Comparison of ENCODE assay signal across 21 cellular contexts in genomic region chr6:31968326-31968725, GRCh38. TPM values are rescaled to one million over a fixed set of nuclear protein-coding genes. Genes with fewer than 3 reads are reported as not detected.
DNase-seq lines count a peak whose midpoint lies in the region; ATAC-seq, FAIRE-seq and TF ChIP-seq lines count a peak whose summit lies in the region.
"Had no signal": no experiment of that assay in that cellular context is flagged by ENCODE, and none has a peak within 500 bp of the region (broad histone marks: within the 10 kb centered on the region; RNA-seq: fewer than 3 reads in every experiment).

No MANE protein-coding gene starts in this region.

- WGBS in HepG2 (ENCODE audit: low lambda C conversion rate), result 96% methylated on average over 8 of the region's 11 CpGs
- 82 to 89% (median 87%) methylated on average over 11 of the region's 11 CpGs for WGBS in spleen, 5 donors

- H3K4me3 ChIP-seq in left ventricle myocardium inferior (no peak overlapping the region), HepG2 (replicated peaks in 1 of 3; ENCODE audit: insufficient read depth in 1 of 3, low read depth in 2 of 3, low read length in 3 of 3) (no peak overlapping the region), spleen (no peak overlapping the region)
- H3K4me3 ChIP-seq: HAP-1 had no signal

- no peak overlapping the region for H3K4me2 ChIP-seq in HepG2 (ENCODE audit: low read depth, low read length)

- H4K20me1 ChIP-seq in HepG2 (ENCODE audit: insufficient read depth, low read length), result no peaks in the 10 kb centered on the region

- peaks cover 32% of the 10 kb centered on the region for H3K4me1 ChIP-seq in left ventricle myocardium inferior
- peaks cover 24% of the 10 kb centered on the region for H3K4me1 ChIP-seq in HepG2 (ENCODE audit: insufficient read depth, low read length)
- peaks cover 16 to 42% (median 27%) of the 10 kb centered on the region in 6 donors for H3K4me1 ChIP-seq in spleen
- H3K4me1 ChIP-seq: BE2C had no signal

- no peak overlapping the region for H2AFZ ChIP-seq in HepG2 (ENCODE audit: low read length)

- FAIRE-seq in HepG2 (lab: Jason Lieb, UNC), result no peak
- FAIRE-seq: A204.1, D721Med, GM12892, GM19239, HTR-8/SVneo had no signal

- CTCF ChIA-PET in HepG2 (lab: Yijun Ruan, JAX; ENCODE audit: low intra/inter-chr PET ratio, low total read pairs), result no interaction called here

- TF ChIP-seq EP300 in HepG2 (IDR thresholded peaks at IDR 0.05; ENCODE audit: low read depth in 2 of 2, low read length in 2 of 2) (no peak), HepG2 (CRISPR knock-in tag; IDR thresholded peaks at IDR 0.05; ENCODE audit: borderline replicate concordance) (no peak)

- H3K79me2 ChIP-seq in HepG2 (ENCODE audit: insufficient read depth, low read length), result peaks cover 15% of the 10 kb centered on the region

- BruUV-seq in HepG2 (replicated peaks; lab: Mats Ljungman, UMichigan), result no TSS peak

- no peak for TF ChIP-seq CTCF in left ventricle myocardium inferior (IDR thresholded peaks at IDR 0.05; ENCODE audit: borderline replicate concordance)
- no peak for TF ChIP-seq CTCF in HepG2 (CRISPR knock-in tag; IDR thresholded peaks at IDR 0.05)
- TF ChIP-seq CTCF in spleen (IDR thresholded peaks at IDR 0.05 in 8 of 11, conservative IDR thresholded peaks at IDR 0.05 in 3 of 11), result no peak

- H3K27me3 ChIP-seq in left ventricle myocardium inferior (ENCODE audit: low read depth) (no peaks in the 10 kb centered on the region), HepG2 (ENCODE audit: control insufficient read depth in 1 of 2, insufficient read depth in 2 of 2, low read length in 2 of 2) (no peaks in the 10 kb centered on the region; a peak in 1 of 5 replicates), spleen (replicated peaks in 1 of 7) (no peaks in the 10 kb centered on the region)
- H3K27me3 ChIP-seq: BE2C had no signal

- H3K9me3 ChIP-seq in left ventricle myocardium inferior (replicated peaks) (no peaks in the 10 kb centered on the region), HepG2 (ENCODE audit: low read length) (no peaks in the 10 kb centered on the region), spleen (no peaks in the 10 kb centered on the region)
- H3K9me3 ChIP-seq: BE2C, HAP-1 had no signal

- DNase-seq in Right ventricle myocardium inferior (ENCODE audit: missing footprints) (peak; percentile 46), left ventricle myocardium inferior (no peak), HepG2 (ENCODE audit: low spot score) (no peak), spleen (peak; percentile 54), iPS-NIHi7 (ENCODE audit: extremely low spot score) (no peak), Kasumi-1 (lab: John Stamatoyannopoulos, UW) (no peak)
- DNase-seq: BE2C; CD8-positive, alpha-beta T cell; COR-L47; DMS153; DND-41; GDM1; GOT3 had no signal

- H3K36me3 ChIP-seq in left ventricle myocardium inferior (peaks cover 71% of the 10 kb centered on the region), HepG2 (replicated peaks in 1 of 2; ENCODE audit: control insufficient read depth in 1 of 2, insufficient read depth in 2 of 2, low read length in 2 of 2) (peaks cover 44 to 66% of the 10 kb centered on the region in 2 experiments), spleen (peaks cover 6 to 77% (median 71%) of the 10 kb centered on the region in 6 donors)

- no peak overlapping the region for H3K27ac ChIP-seq in left ventricle myocardium inferior (replicated peaks)
- no peak overlapping the region for H3K27ac ChIP-seq in HepG2 (ENCODE audit: extremely low read length, insufficient read depth, low read length)
- H3K27ac ChIP-seq in spleen, result no peak overlapping the region
- H3K27ac ChIP-seq: C4-2B had no signal

- no peak for ATAC-seq in Right ventricle myocardium inferior
- ATAC-seq in HepG2, result no peak
- ATAC-seq in HG03457 (IDR thresholded peaks at IDR 0.05; ENCODE audit: unreplicated experiment), result no peak
- ATAC-seq: CD8-positive, alpha-beta T cell had no signal

- POLR2A ChIA-PET in HepG2 (lab: Yijun Ruan, JAX), result interaction anchor here (0.5 to 6.1 kb wide), 4 partner anchors 8 to 329 kb away, joined by 3 to 142 read pairs (median 3); partner anchors contain the start of genes CFB, NELFE and SKIC2

- in situ Hi-C loops in HepG2 (cut with HindIII; ENCODE audit: extremely low pct_ligation_motif_present, low pct_unique_long_range_greater_than_20kb), result no loop called here

- H3K9ac ChIP-seq in HepG2 (ENCODE audit: insufficient read depth, low read depth, low read length), result no peak overlapping the region

- TF ChIP-seq POLR2A in HepG2 (IDR thresholded peaks at IDR 0.05; ENCODE audit: insufficient read depth in 1 of 2, low read depth in 2 of 2, low read length in 2 of 2) (peak in 1 of 2 experiments; percentile 30; a peak in 1 of 4 replicates), spleen (IDR thresholded peaks at IDR 0.05) (no peak)

- no peak for TF ChIP-seq RAD21 in HepG2 (CRISPR knock-in tag; IDR thresholded peaks at IDR 0.05)

- intact Hi-C loops in Right ventricle myocardium inferior (cut with DNase I) (no loop called here), left ventricle myocardium inferior (cut with micrococcal nuclease) (no loop called here), HepG2 (cut with micrococcal nuclease; ENCODE audit: unreplicated experiment) (no loop called here), spleen (cut with DNase I; ENCODE audit: low total_unique reads) (no loop called here)

RNA-seq across cellular contexts. Expression of gene DXO, which starts 3.6 kb away (rescaled TPM):
- total RNA-seq in Right ventricle myocardium inferior (9.8 TPM), left ventricle myocardium inferior (11.2 TPM), HepG2 (2016; rRNA removed; fragmentation: Illumina TruSeq; extraction: Trizol) (10.8 and 18.6 TPM in 2 replicates), spleen (10 to 100 TPM; 21.0 to 34.3 (median 26.2) TPM)
- total RNA-seq in HepG2 (2016; cell fraction: cytosol; rRNA removed; fragmentation: Illumina TruSeq; extraction: Trizol; ENCODE audit: low read depth), result 9.0 and 14.9 TPM in 2 replicates
- total RNA-seq in HepG2 (2016; cell fraction: insoluble cytoplasmic fraction; rRNA removed; fragmentation: Illumina TruSeq; extraction: Trizol), result 12.3 and 16.4 TPM in 2 replicates
- total RNA-seq in HepG2 (2016; cell fraction: membrane; rRNA removed; fragmentation: Illumina TruSeq; extraction: Trizol), result 10.9 and 16.6 TPM in 2 replicates
- 17.8 and 22.3 TPM in 2 replicates for total RNA-seq in HepG2 (2016; cell fraction: nucleus; rRNA removed; fragmentation: Illumina TruSeq; extraction: Trizol)
- polyA plus RNA-seq in HepG2 (2011; rRNA removed) (26.2 and 28.9 TPM in 2 replicates), spleen (10 to 100 TPM; 19.1 to 28.1 (median 26.3) TPM)
- polyA plus RNA-seq in HepG2 (2011; cell fraction: cytosol; rRNA removed), result 17.8 and 24.8 TPM in 2 replicates
- 145 and 157 TPM in 2 replicates for polyA plus RNA-seq in HepG2 (2011; cell fraction: nucleus; rRNA removed)
- polyA plus RNA-seq in HepG2 (2012), result 16.4 and 25.9 TPM in 2 replicates
- polyA plus RNA-seq in HepG2 (2016; cell fraction: cytosol; fragmentation: Illumina TruSeq; extraction: Trizol; ENCODE audit: low read depth), result 12.5 and 17.3 TPM in 2 replicates
- 16.7 and 17.2 TPM in 2 replicates for polyA plus RNA-seq in HepG2 (2016; cell fraction: insoluble cytoplasmic fraction; fragmentation: Illumina TruSeq; extraction: Trizol; ENCODE audit: low read depth)
- 14.6 and 18.4 TPM in 2 replicates for polyA plus RNA-seq in HepG2 (2016; cell fraction: membrane; fragmentation: Illumina TruSeq; extraction: Trizol; ENCODE audit: low read depth)
- polyA plus RNA-seq in HepG2 (2016; cell fraction: nucleus; fragmentation: Illumina TruSeq; extraction: Trizol; ENCODE audit: insufficient read depth, low read depth), result 53.7 and 55.2 TPM in 2 replicates
- 43.0 TPM in 2 replicates for polyA minus RNA-seq in HepG2 (2011; rRNA and poly(A)+ RNA removed; ENCODE audit: low replicate concordance)
- 10.4 TPM in 2 replicates for polyA minus RNA-seq in HepG2 (2011; cell fraction: cytosol; rRNA and poly(A)+ RNA removed)
- polyA minus RNA-seq in HepG2 (2011; cell fraction: nucleus; rRNA and poly(A)+ RNA removed), result 34.1 and 38.2 TPM in 2 replicates

RNA-seq across cellular contexts. Expression of gene SKIC2, which starts 9.4 kb away (rescaled TPM):
- 30.7 TPM for total RNA-seq in Right ventricle myocardium inferior
- 32.9 TPM for total RNA-seq in left ventricle myocardium inferior
- total RNA-seq in HepG2 (2016; rRNA removed; fragmentation: Illumina TruSeq; extraction: Trizol), result 59.7 and 67.1 TPM in 2 replicates
- total RNA-seq in HepG2 (2016; cell fraction: cytosol; rRNA removed; fragmentation: Illumina TruSeq; extraction: Trizol; ENCODE audit: low read depth), result 7.6 and 9.8 TPM in 2 replicates
- total RNA-seq in HepG2 (2016; cell fraction: insoluble cytoplasmic fraction; rRNA removed; fragmentation: Illumina TruSeq; extraction: Trizol), result 53.4 and 70.9 TPM in 2 replicates
- total RNA-seq in HepG2 (2016; cell fraction: membrane; rRNA removed; fragmentation: Illumina TruSeq; extraction: Trizol), result 13.4 and 14.4 TPM in 2 replicates
- 77.4 and 85.4 TPM in 2 replicates for total RNA-seq in HepG2 (2016; cell fraction: nucleus; rRNA removed; fragmentation: Illumina TruSeq; extraction: Trizol)
- 68.4 and 76.1 TPM in 2 replicates for polyA plus RNA-seq in HepG2 (2011; rRNA removed)
- polyA plus RNA-seq in HepG2 (2011; cell fraction: cytosol; rRNA removed), result 18.2 and 29.4 TPM in 2 replicates
- polyA plus RNA-seq in HepG2 (2011; cell fraction: nucleus; rRNA removed), result 625 and 693 TPM in 2 replicates
- 56.2 and 67.8 TPM in 2 replicates for polyA plus RNA-seq in HepG2 (2012)
- 4.6 and 5.9 TPM in 2 replicates for polyA plus RNA-seq in HepG2 (2016; cell fraction: cytosol; fragmentation: Illumina TruSeq; extraction: Trizol; ENCODE audit: low read depth)
- polyA plus RNA-seq in HepG2 (2016; cell fraction: insoluble cytoplasmic fraction; fragmentation: Illumina TruSeq; extraction: Trizol; ENCODE audit: low read depth), result 42.8 and 43.4 TPM in 2 replicates
- polyA plus RNA-seq in HepG2 (2016; cell fraction: membrane; fragmentation: Illumina TruSeq; extraction: Trizol; ENCODE audit: low read depth), result 9.6 and 10.0 TPM in 2 replicates
- 189 and 193 TPM in 2 replicates for polyA plus RNA-seq in HepG2 (2016; cell fraction: nucleus; fragmentation: Illumina TruSeq; extraction: Trizol; ENCODE audit: insufficient read depth, low read depth)
- 100 and 116 TPM in 2 replicates for polyA minus RNA-seq in HepG2 (2011; rRNA and poly(A)+ RNA removed; ENCODE audit: low replicate concordance)
- 33.1 and 33.7 TPM in 2 replicates for polyA minus RNA-seq in HepG2 (2011; cell fraction: cytosol; rRNA and poly(A)+ RNA removed)
- polyA minus RNA-seq in HepG2 (2011; cell fraction: nucleus; rRNA and poly(A)+ RNA removed), result 135 and 162 TPM in 2 replicates
- 100 to 1,000 TPM in 1 of 7 donors, 10 to 100 TPM in 6; 52.1 to 102 (median 75.7) TPM for total RNA-seq in spleen
- polyA plus RNA-seq in spleen, result 100 to 1,000 TPM in 2 of 3 donors, 10 to 100 TPM in 1; 61.8 to 107 (median 102) TPM

RNA-seq across cellular contexts. Expression of gene NELFE, which starts 9.6 kb away (rescaled TPM):
- 41.9 TPM for total RNA-seq in Right ventricle myocardium inferior
- total RNA-seq in left ventricle myocardium inferior, result 39.3 TPM
- 69.8 and 80.4 TPM in 2 replicates for total RNA-seq in HepG2 (2016; rRNA removed; fragmentation: Illumina TruSeq; extraction: Trizol)
- total RNA-seq in HepG2 (2016; cell fraction: cytosol; rRNA removed; fragmentation: Illumina TruSeq; extraction: Trizol; ENCODE audit: low read depth), result 16.4 and 17.3 TPM in 2 replicates
- 74.0 and 80.6 TPM in 2 replicates for total RNA-seq in HepG2 (2016; cell fraction: insoluble cytoplasmic fraction; rRNA removed; fragmentation: Illumina TruSeq; extraction: Trizol)
- 26.9 and 28.4 TPM in 2 replicates for total RNA-seq in HepG2 (2016; cell fraction: membrane; rRNA removed; fragmentation: Illumina TruSeq; extraction: Trizol)
- total RNA-seq in HepG2 (2016; cell fraction: nucleus; rRNA removed; fragmentation: Illumina TruSeq; extraction: Trizol), result 42.0 and 51.8 TPM in 2 replicates
- 51.3 and 57.3 TPM in 2 replicates for polyA plus RNA-seq in HepG2 (2011; rRNA removed)
- 47.6 and 49.7 TPM in 2 replicates for polyA plus RNA-seq in HepG2 (2011; cell fraction: cytosol; rRNA removed)
- 88.2 and 90.6 TPM in 2 replicates for polyA plus RNA-seq in HepG2 (2011; cell fraction: nucleus; rRNA removed)
- 44.8 and 55.5 TPM in 2 replicates for polyA plus RNA-seq in HepG2 (2012)
- polyA plus RNA-seq in HepG2 (2016; cell fraction: cytosol; fragmentation: Illumina TruSeq; extraction: Trizol; ENCODE audit: low read depth), result 23.1 and 27.4 TPM in 2 replicates
- polyA plus RNA-seq in HepG2 (2016; cell fraction: insoluble cytoplasmic fraction; fragmentation: Illumina TruSeq; extraction: Trizol; ENCODE audit: low read depth), result 108 and 114 TPM in 2 replicates
- polyA plus RNA-seq in HepG2 (2016; cell fraction: membrane; fragmentation: Illumina TruSeq; extraction: Trizol; ENCODE audit: low read depth), result 26.7 and 29.7 TPM in 2 replicates
- polyA plus RNA-seq in HepG2 (2016; cell fraction: nucleus; fragmentation: Illumina TruSeq; extraction: Trizol; ENCODE audit: insufficient read depth, low read depth), result 92.2 and 97.8 TPM in 2 replicates
- polyA minus RNA-seq in HepG2 (2011; rRNA and poly(A)+ RNA removed; ENCODE audit: low replicate concordance), result 21.2 and 60.8 TPM in 2 replicates
- polyA minus RNA-seq in HepG2 (2011; cell fraction: cytosol; rRNA and poly(A)+ RNA removed), result 19.5 and 20.9 TPM in 2 replicates
- 23.2 and 28.1 TPM in 2 replicates for polyA minus RNA-seq in HepG2 (2011; cell fraction: nucleus; rRNA and poly(A)+ RNA removed)
- 10 to 100 TPM; 37.4 to 50.7 (median 44.8) TPM for total RNA-seq in spleen
- polyA plus RNA-seq in spleen, result 10 to 100 TPM; 35.0 to 47.1 (median 45.3) TPM

RNA-seq across cellular contexts. Expression of gene C4A, which starts 13.5 kb away (rescaled TPM):
- total RNA-seq in Right ventricle myocardium inferior (92.1 TPM), left ventricle myocardium inferior (76.2 TPM), HepG2 (2016; rRNA removed; fragmentation: Illumina TruSeq; extraction: Trizol) (73.0 and 165 TPM in 2 replicates), spleen (100 to 1,000 TPM; 101 to 332 (median 166) TPM)
- total RNA-seq in HepG2 (2016; cell fraction: cytosol; rRNA removed; fragmentation: Illumina TruSeq; extraction: Trizol; ENCODE audit: low read depth), result 12.9 and 15.6 TPM in 2 replicates
- total RNA-seq in HepG2 (2016; cell fraction: insoluble cytoplasmic fraction; rRNA removed; fragmentation: Illumina TruSeq; extraction: Trizol), result 48.4 and 166 TPM in 2 replicates
- 23.4 and 27.0 TPM in 2 replicates for total RNA-seq in HepG2 (2016; cell fraction: membrane; rRNA removed; fragmentation: Illumina TruSeq; extraction: Trizol)
- total RNA-seq in HepG2 (2016; cell fraction: nucleus; rRNA removed; fragmentation: Illumina TruSeq; extraction: Trizol), result 212 and 258 TPM in 2 replicates
- polyA plus RNA-seq in HepG2 (2011; rRNA removed) (478 and 755 TPM in 2 replicates), spleen (10 to 100 TPM; 50.1 to 58.3 (median 53.5) TPM)
- 352 and 505 TPM in 2 replicates for polyA plus RNA-seq in HepG2 (2011; cell fraction: cytosol; rRNA removed)
- polyA plus RNA-seq in HepG2 (2011; cell fraction: nucleus; rRNA removed), result 1,207 and 1,448 TPM in 2 replicates
- polyA plus RNA-seq in HepG2 (2012), result 360 and 704 TPM in 2 replicates
- 15.2 and 17.1 TPM in 2 replicates for polyA plus RNA-seq in HepG2 (2016; cell fraction: cytosol; fragmentation: Illumina TruSeq; extraction: Trizol; ENCODE audit: low read depth)
- 70.0 and 102 TPM in 2 replicates for polyA plus RNA-seq in HepG2 (2016; cell fraction: insoluble cytoplasmic fraction; fragmentation: Illumina TruSeq; extraction: Trizol; ENCODE audit: low read depth)
- 17.2 and 22.6 TPM in 2 replicates for polyA plus RNA-seq in HepG2 (2016; cell fraction: membrane; fragmentation: Illumina TruSeq; extraction: Trizol; ENCODE audit: low read depth)
- 542 and 543 TPM in 2 replicates for polyA plus RNA-seq in HepG2 (2016; cell fraction: nucleus; fragmentation: Illumina TruSeq; extraction: Trizol; ENCODE audit: insufficient read depth, low read depth)
- polyA minus RNA-seq in HepG2 (2011; rRNA and poly(A)+ RNA removed; ENCODE audit: low replicate concordance), result 4.0 and 407 TPM in 2 replicates
- polyA minus RNA-seq in HepG2 (2011; cell fraction: cytosol; rRNA and poly(A)+ RNA removed), result 168 and 210 TPM in 2 replicates
- polyA minus RNA-seq in HepG2 (2011; cell fraction: nucleus; rRNA and poly(A)+ RNA removed), result 349 and 437 TPM in 2 replicates

RNA-seq across cellular contexts. Expression of gene CFB, which starts 22.4 kb away (rescaled TPM):
- 8.8 TPM for total RNA-seq in Right ventricle myocardium inferior
- total RNA-seq in left ventricle myocardium inferior, result 3.7 TPM
- total RNA-seq in HepG2 (2016; rRNA removed; fragmentation: Illumina TruSeq; extraction: Trizol), result 71.1 and 171 TPM in 2 replicates
- total RNA-seq in HepG2 (2016; cell fraction: cytosol; rRNA removed; fragmentation: Illumina TruSeq; extraction: Trizol; ENCODE audit: low read depth), result 36.8 and 37.7 TPM in 2 replicates
- total RNA-seq in HepG2 (2016; cell fraction: insoluble cytoplasmic fraction; rRNA removed; fragmentation: Illumina TruSeq; extraction: Trizol), result 65.1 and 180 TPM in 2 replicates
- 37.5 and 44.4 TPM in 2 replicates for total RNA-seq in HepG2 (2016; cell fraction: membrane; rRNA removed; fragmentation: Illumina TruSeq; extraction: Trizol)
- 202 and 235 TPM in 2 replicates for total RNA-seq in HepG2 (2016; cell fraction: nucleus; rRNA removed; fragmentation: Illumina TruSeq; extraction: Trizol)
- polyA plus RNA-seq in HepG2 (2011; rRNA removed), result 513 and 772 TPM in 2 replicates
- polyA plus RNA-seq in HepG2 (2011; cell fraction: cytosol; rRNA removed), result 355 and 506 TPM in 2 replicates
- polyA plus RNA-seq in HepG2 (2011; cell fraction: nucleus; rRNA removed), result 3,065 and 3,175 TPM in 2 replicates
- polyA plus RNA-seq in HepG2 (2012), result 460 and 611 TPM in 2 replicates
- 25.3 and 27.9 TPM in 2 replicates for polyA plus RNA-seq in HepG2 (2016; cell fraction: cytosol; fragmentation: Illumina TruSeq; extraction: Trizol; ENCODE audit: low read depth)
- polyA plus RNA-seq in HepG2 (2016; cell fraction: insoluble cytoplasmic fraction; fragmentation: Illumina TruSeq; extraction: Trizol; ENCODE audit: low read depth), result 66.3 and 72.4 TPM in 2 replicates
- polyA plus RNA-seq in HepG2 (2016; cell fraction: membrane; fragmentation: Illumina TruSeq; extraction: Trizol; ENCODE audit: low read depth), result 31.9 and 32.4 TPM in 2 replicates
- polyA plus RNA-seq in HepG2 (2016; cell fraction: nucleus; fragmentation: Illumina TruSeq; extraction: Trizol; ENCODE audit: insufficient read depth, low read depth), result 450 and 455 TPM in 2 replicates
- 88.1 and 583 TPM in 2 replicates for polyA minus RNA-seq in HepG2 (2011; rRNA and poly(A)+ RNA removed; ENCODE audit: low replicate concordance)
- polyA minus RNA-seq in HepG2 (2011; cell fraction: cytosol; rRNA and poly(A)+ RNA removed), result 179 and 284 TPM in 2 replicates
- 584 and 876 TPM in 2 replicates for polyA minus RNA-seq in HepG2 (2011; cell fraction: nucleus; rRNA and poly(A)+ RNA removed)
- 10 to 100 TPM in 6 of 7 donors, 1 to 10 TPM in 1; 5.4 to 35.8 (median 20.1) TPM for total RNA-seq in spleen
- polyA plus RNA-seq in spleen, result 10 to 100 TPM; 24.1 to 31.2 (median 24.3) TPM

Comparison
In these comparisons a context has a peak if more than half of its experiments do, and no peak if none do; other contexts are left out.
1. DNase-seq: peak in Right ventricle myocardium inferior (single experiment) and spleen (single experiment); none in left ventricle myocardium inferior (single experiment), HepG2 (single experiment), iPS-NIHi7 (single experiment) and Kasumi-1 (0 of 2).